1 cellular context compared by ENCODE assay signal in the genomic region with DNA sequence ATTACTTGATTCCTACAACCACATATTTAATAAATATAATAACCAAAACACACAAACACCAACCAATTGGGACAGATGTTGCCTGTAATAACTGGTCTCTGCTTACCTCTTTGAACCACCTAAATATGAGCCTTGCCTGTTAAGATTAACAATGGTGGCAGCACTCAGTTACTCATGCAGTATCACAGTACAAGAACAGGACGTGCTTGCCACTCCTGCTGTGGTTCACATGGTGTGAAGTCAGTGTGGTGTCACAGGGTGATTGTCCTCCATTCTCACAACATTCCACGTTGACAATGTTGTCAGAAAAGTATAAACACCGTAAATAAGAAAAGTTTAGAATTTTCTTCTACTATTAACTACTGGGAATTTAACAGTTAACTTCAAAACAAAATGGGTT.
TF ChIP-seq lines count a peak whose summit lies in the region.

No MANE protein-coding gene starts in this region.

TF ChIP-seq in HCT116, 20 proteins besides CTCF, POLR2A, EP300 and RAD21:
- TF ChIP-seq, protein P1, sequence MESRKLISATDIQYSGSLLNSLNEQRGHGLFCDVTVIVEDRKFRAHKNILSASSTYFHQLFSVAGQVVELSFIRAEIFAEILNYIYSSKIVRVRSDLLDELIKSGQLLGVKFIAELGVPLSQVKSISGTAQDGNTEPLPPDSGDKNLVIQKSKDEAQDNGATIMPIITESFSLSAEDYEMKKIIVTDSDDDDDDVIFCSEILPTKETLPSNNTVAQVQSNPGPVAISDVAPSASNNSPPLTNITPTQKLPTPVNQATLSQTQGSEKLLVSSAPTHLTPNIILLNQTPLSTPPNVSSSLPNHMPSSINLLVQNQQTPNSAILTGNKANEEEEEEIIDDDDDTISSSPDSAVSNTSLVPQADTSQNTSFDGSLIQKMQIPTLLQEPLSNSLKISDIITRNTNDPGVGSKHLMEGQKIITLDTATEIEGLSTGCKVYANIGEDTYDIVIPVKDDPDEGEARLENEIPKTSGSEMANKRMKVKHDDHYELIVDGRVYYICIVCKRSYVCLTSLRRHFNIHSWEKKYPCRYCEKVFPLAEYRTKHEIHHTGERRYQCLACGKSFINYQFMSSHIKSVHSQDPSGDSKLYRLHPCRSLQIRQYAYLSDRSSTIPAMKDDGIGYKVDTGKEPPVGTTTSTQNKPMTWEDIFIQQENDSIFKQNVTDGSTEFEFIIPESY (IDR thresholded peaks at IDR 0.05; ENCODE audit: extremely low read depth, insufficient replicate concordance, low read length), result no peak
